1 cellular context compared by ENCODE assay signal in genomic region chr14:23321572-23322547, GRCh38.
TF ChIP-seq lines count a peak whose summit lies in the region.

No MANE protein-coding gene starts in this region.

TF ChIP-seq in K562, 482 proteins besides CTCF, POLR2A, EP300 and RAD21 (continued from another document and continues in another):
- TF ChIP-seq RBM22 (IDR thresholded peaks at IDR 0.05; ENCODE audit: low read depth, low read length, poor library complexity, severe bottlenecking) (no peak), LEF1 (IDR thresholded peaks at IDR 0.05) (no peak), BHLHE40 (IDR thresholded peaks at IDR 0.05; ENCODE audit: low read length) (no peak), ZNF780A (CRISPR knock-in tag; IDR thresholded peaks at IDR 0.05) (no peak), NFATC3 (IDR thresholded peaks at IDR 0.05) (no peak), ZNF445 (CRISPR knock-in tag; IDR thresholded peaks at IDR 0.05; ENCODE audit: low read depth) (no peak), KAT8 (IDR thresholded peaks at IDR 0.05; ENCODE audit: low read depth) (no peak), PHB (CRISPR knock-in tag; IDR thresholded peaks at IDR 0.05) (no peak), POLR2B (IDR thresholded peaks at IDR 0.05; ENCODE audit: low read depth, partially characterized antibody) (no peak), MYNN (IDR thresholded peaks at IDR 0.05) (no peak), MYNN (CRISPR knock-in tag; IDR thresholded peaks at IDR 0.05) (no peak), PATZ1 (CRISPR knock-in tag; IDR thresholded peaks at IDR 0.05; ENCODE audit: borderline replicate concordance) (no peak), SMARCA4 (IDR thresholded peaks at IDR 0.05) (no peak), ILK (tag; IDR thresholded peaks at IDR 0.05; ENCODE audit: borderline replicate concordance, low read depth) (no peak), MCM3 (IDR thresholded peaks at IDR 0.05) (no peak), KLF16 (IDR thresholded peaks at IDR 0.05) (no peak), WHSC1 (IDR thresholded peaks at IDR 0.05; ENCODE audit: low read length) (no peak), POLR2H (tag; IDR thresholded peaks at IDR 0.05; ENCODE audit: low read depth) (no peak), ETS2 (tag; IDR thresholded peaks at IDR 0.05; ENCODE audit: borderline replicate concordance, poor library complexity, severe bottlenecking) (no peak), YBX1 (IDR thresholded peaks at IDR 0.05) (no peak), ZNF766 (CRISPR knock-in tag; conservative IDR thresholded peaks at IDR 0.05) (no peak), ZNF695 (CRISPR knock-in tag; IDR thresholded peaks at IDR 0.05) (no peak), REST (CRISPR knock-in tag; IDR thresholded peaks at IDR 0.05; ENCODE audit: low read depth) (no peak), ELF4 (CRISPR knock-in tag; IDR thresholded peaks at IDR 0.05) (no peak), ATF7 (IDR thresholded peaks at IDR 0.05) (no peak), TSC22D4 (tag; IDR thresholded peaks at IDR 0.05) (no peak), ZNF644 (tag; IDR thresholded peaks at IDR 0.05; ENCODE audit: low read depth) (no peak)
- TF ChIP-seq, protein P1, sequence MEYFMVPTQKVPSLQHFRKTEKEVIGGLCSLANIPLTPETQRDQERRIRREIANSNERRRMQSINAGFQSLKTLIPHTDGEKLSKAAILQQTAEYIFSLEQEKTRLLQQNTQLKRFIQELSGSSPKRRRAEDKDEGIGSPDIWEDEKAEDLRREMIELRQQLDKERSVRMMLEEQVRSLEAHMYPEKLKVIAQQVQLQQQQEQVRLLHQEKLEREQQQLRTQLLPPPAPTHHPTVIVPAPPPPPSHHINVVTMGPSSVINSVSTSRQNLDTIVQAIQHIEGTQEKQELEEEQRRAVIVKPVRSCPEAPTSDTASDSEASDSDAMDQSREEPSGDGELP (CRISPR knock-in tag; IDR thresholded peaks at IDR 0.05; ENCODE audit: borderline replicate concordance), result no peak; the same call in 1 of the 2 replicates
- TF ChIP-seq, protein P2, sequence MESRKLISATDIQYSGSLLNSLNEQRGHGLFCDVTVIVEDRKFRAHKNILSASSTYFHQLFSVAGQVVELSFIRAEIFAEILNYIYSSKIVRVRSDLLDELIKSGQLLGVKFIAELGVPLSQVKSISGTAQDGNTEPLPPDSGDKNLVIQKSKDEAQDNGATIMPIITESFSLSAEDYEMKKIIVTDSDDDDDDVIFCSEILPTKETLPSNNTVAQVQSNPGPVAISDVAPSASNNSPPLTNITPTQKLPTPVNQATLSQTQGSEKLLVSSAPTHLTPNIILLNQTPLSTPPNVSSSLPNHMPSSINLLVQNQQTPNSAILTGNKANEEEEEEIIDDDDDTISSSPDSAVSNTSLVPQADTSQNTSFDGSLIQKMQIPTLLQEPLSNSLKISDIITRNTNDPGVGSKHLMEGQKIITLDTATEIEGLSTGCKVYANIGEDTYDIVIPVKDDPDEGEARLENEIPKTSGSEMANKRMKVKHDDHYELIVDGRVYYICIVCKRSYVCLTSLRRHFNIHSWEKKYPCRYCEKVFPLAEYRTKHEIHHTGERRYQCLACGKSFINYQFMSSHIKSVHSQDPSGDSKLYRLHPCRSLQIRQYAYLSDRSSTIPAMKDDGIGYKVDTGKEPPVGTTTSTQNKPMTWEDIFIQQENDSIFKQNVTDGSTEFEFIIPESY (CRISPR knock-in tag; IDR thresholded peaks at IDR 0.05), result no peak
- TF ChIP-seq, protein P3, sequence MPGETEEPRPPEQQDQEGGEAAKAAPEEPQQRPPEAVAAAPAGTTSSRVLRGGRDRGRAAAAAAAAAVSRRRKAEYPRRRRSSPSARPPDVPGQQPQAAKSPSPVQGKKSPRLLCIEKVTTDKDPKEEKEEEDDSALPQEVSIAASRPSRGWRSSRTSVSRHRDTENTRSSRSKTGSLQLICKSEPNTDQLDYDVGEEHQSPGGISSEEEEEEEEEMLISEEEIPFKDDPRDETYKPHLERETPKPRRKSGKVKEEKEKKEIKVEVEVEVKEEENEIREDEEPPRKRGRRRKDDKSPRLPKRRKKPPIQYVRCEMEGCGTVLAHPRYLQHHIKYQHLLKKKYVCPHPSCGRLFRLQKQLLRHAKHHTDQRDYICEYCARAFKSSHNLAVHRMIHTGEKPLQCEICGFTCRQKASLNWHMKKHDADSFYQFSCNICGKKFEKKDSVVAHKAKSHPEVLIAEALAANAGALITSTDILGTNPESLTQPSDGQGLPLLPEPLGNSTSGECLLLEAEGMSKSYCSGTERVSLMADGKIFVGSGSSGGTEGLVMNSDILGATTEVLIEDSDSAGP (CRISPR knock-in tag; IDR thresholded peaks at IDR 0.05), result no peak
- TF ChIP-seq, protein P4, sequence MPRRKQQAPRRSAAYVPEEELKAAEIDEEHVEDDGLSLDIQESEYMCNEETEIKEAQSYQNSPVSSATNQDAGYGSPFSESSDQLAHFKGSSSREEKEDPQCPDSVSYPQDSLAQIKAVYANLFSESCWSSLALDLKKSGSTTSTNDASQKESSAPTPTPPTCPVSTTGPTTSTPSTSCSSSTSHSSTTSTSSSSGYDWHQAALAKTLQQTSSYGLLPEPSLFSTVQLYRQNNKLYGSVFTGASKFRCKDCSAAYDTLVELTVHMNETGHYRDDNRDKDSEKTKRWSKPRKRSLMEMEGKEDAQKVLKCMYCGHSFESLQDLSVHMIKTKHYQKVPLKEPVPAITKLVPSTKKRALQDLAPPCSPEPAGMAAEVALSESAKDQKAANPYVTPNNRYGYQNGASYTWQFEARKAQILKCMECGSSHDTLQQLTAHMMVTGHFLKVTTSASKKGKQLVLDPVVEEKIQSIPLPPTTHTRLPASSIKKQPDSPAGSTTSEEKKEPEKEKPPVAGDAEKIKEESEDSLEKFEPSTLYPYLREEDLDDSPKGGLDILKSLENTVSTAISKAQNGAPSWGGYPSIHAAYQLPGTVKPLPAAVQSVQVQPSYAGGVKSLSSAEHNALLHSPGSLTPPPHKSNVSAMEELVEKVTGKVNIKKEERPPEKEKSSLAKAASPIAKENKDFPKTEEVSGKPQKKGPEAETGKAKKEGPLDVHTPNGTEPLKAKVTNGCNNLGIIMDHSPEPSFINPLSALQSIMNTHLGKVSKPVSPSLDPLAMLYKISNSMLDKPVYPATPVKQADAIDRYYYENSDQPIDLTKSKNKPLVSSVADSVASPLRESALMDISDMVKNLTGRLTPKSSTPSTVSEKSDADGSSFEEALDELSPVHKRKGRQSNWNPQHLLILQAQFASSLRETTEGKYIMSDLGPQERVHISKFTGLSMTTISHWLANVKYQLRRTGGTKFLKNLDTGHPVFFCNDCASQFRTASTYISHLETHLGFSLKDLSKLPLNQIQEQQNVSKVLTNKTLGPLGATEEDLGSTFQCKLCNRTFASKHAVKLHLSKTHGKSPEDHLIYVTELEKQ (CRISPR knock-in tag; IDR thresholded peaks at IDR 0.05), result no peak
- TF ChIP-seq, protein P5, sequence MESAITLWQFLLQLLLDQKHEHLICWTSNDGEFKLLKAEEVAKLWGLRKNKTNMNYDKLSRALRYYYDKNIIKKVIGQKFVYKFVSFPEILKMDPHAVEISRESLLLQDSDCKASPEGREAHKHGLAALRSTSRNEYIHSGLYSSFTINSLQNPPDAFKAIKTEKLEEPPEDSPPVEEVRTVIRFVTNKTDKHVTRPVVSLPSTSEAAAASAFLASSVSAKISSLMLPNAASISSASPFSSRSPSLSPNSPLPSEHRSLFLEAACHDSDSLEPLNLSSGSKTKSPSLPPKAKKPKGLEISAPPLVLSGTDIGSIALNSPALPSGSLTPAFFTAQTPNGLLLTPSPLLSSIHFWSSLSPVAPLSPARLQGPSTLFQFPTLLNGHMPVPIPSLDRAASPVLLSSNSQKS (CRISPR knock-in tag; IDR thresholded peaks at IDR 0.05), result no peak
- TF ChIP-seq, protein P6, sequence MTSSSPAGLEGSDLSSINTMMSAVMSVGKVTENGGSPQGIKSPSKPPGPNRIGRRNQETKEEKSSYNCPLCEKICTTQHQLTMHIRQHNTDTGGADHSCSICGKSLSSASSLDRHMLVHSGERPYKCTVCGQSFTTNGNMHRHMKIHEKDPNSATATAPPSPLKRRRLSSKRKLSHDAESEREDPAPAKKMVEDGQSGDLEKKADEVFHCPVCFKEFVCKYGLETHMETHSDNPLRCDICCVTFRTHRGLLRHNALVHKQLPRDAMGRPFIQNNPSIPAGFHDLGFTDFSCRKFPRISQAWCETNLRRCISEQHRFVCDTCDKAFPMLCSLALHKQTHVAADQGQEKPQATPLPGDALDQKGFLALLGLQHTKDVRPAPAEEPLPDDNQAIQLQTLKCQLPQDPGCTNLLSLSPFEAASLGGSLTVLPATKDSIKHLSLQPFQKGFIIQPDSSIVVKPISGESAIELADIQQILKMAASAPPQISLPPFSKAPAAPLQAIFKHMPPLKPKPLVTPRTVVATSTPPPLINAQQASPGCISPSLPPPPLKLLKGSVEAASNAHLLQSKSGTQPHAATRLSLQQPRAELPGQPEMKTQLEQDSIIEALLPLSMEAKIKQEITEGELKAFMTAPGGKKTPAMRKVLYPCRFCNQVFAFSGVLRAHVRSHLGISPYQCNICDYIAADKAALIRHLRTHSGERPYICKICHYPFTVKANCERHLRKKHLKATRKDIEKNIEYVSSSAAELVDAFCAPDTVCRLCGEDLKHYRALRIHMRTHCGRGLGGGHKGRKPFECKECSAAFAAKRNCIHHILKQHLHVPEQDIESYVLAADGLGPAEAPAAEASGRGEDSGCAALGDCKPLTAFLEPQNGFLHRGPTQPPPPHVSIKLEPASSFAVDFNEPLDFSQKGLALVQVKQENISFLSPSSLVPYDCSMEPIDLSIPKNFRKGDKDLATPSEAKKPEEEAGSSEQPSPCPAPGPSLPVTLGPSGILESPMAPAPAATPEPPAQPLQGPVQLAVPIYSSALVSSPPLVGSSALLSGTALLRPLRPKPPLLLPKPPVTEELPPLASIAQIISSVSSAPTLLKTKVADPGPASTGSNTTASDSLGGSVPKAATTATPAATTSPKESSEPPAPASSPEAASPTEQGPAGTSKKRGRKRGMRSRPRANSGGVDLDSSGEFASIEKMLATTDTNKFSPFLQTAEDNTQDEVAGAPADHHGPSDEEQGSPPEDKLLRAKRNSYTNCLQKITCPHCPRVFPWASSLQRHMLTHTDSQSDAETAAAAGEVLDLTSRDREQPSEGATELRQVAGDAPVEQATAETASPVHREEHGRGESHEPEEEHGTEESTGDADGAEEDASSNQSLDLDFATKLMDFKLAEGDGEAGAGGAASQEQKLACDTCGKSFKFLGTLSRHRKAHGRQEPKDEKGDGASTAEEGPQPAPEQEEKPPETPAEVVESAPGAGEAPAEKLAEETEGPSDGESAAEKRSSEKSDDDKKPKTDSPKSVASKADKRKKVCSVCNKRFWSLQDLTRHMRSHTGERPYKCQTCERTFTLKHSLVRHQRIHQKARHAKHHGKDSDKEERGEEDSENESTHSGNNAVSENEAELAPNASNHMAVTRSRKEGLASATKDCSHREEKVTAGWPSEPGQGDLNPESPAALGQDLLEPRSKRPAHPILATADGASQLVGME (CRISPR knock-in tag; IDR thresholded peaks at IDR 0.05), result no peak
- TF ChIP-seq, protein P7, sequence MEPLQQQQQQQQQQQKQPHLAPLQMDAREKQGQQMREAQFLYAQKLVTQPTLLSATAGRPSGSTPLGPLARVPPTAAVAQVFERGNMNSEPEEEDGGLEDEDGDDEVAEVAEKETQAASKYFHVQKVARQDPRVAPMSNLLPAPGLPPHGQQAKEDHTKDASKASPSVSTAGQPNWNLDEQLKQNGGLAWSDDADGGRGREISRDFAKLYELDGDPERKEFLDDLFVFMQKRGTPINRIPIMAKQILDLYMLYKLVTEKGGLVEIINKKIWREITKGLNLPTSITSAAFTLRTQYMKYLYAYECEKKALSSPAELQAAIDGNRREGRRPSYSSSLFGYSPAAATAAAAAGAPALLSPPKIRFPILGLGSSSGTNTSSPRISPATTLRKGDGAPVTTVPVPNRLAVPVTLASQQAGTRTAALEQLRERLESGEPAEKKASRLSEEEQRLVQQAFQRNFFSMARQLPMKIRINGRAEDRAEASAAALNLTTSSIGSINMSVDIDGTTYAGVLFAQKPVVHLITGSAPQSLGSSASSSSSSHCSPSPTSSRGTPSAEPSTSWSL (CRISPR knock-in tag; IDR thresholded peaks at IDR 0.05; ENCODE audit: borderline replicate concordance), result no peak
- TF ChIP-seq, protein P8, sequence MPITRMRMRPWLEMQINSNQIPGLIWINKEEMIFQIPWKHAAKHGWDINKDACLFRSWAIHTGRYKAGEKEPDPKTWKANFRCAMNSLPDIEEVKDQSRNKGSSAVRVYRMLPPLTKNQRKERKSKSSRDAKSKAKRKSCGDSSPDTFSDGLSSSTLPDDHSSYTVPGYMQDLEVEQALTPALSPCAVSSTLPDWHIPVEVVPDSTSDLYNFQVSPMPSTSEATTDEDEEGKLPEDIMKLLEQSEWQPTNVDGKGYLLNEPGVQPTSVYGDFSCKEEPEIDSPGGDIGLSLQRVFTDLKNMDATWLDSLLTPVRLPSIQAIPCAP (CRISPR knock-in tag; IDR thresholded peaks at IDR 0.05; ENCODE audit: borderline replicate concordance), result no peak
